In genomic region chr7:103735377-103735776, GRCh38 we compare ENCODE assay signal across 17 cellular contexts.
A peak's percentile ranks its signal among the peaks of the same experiment; 100 is the strongest.
DNase-seq lines count a peak whose midpoint lies in the region; ATAC-seq and TF ChIP-seq lines count a peak whose summit lies in the region.
"Had no signal": no experiment of that assay in that cellular context is flagged by ENCODE, and none has a peak within 500 bp of the region (broad histone marks: within the 10 kb centered on the region; RNA-seq: fewer than 3 reads in every experiment).

No MANE protein-coding gene starts in this region.

- POLR2A ChIA-PET in AG04449 (lab: Yijun Ruan, JAX): no interaction called here

- peaks cover 3% of the 10 kb centered on the region for H3K4me1 ChIP-seq in foreskin keratinocyte
- H3K4me1 ChIP-seq: gastroesophageal sphincter, psoas muscle, thyroid gland had no signal

- H3K4me3 ChIP-seq in AG04449 (ENCODE audit: low read depth, low read length): no peak overlapping the region
- H3K4me3 ChIP-seq: gastroesophageal sphincter, GM12878, psoas muscle, thyroid gland had no signal

- H3K27ac ChIP-seq in foreskin keratinocyte: no peak overlapping the region
- H3K27ac ChIP-seq: gastroesophageal sphincter, psoas muscle, thyroid gland had no signal

- ATAC-seq in SK-N-SH treated with all-trans-retinoic acid at 6 μM for 48 hours (no peak; the same call in 2 of the 3 replicates), foreskin keratinocyte (peak; percentile 99), GM19452 (IDR thresholded peaks at IDR 0.05; ENCODE audit: unreplicated experiment) (no peak)
- ATAC-seq: gastroesophageal sphincter, GM12878, psoas muscle had no signal

- no peak for TF ChIP-seq CTCF in AG04449 (IDR thresholded peaks at IDR 0.05; ENCODE audit: insufficient read depth, low read length, missing control alignments)
- no peak for TF ChIP-seq CTCF in foreskin keratinocyte (conservative IDR thresholded peaks at IDR 0.05)

- DNase-seq in AG04449 (ENCODE audit: low read depth, low spot score): peak; percentile 9
- DNase-seq in HT-29 (ENCODE audit: low spot score): peak; percentile 14
- DNase-seq in foreskin keratinocyte: peak; percentile 61 to 80
- DNase-seq in HuH-7.5 (ENCODE audit: low spot score): no peak
- no peak for DNase-seq in GDM1 (lab: John Stamatoyannopoulos, UW)
- DNase-seq in retina: no peak
- DNase-seq: activated T-cell treated with anti-CD3 and anti-CD28 coated beads, Interleukin-2, amount 50 U/mL, for 24 hours; DMS79 treated with DMSO at 0.1 percent for 48 hours; KG1; NCI-H1436 treated with DMSO at 0.1 percent for 48 hours; NCI-H526 treated with DMSO at 0.1 percent for 48 hours; psoas muscle; thyroid gland had no signal

- CTCF ChIA-PET in AG04449 (lab: Yijun Ruan, JAX): interaction anchor here (1.2 kb wide), 1 partner anchor 21 kb away, joined by 3 read pairs; no protein-coding TSS in a partner anchor

- H3K27me3 ChIP-seq in foreskin keratinocyte: peaks cover 8% of the 10 kb centered on the region
- H3K27me3 ChIP-seq: gastroesophageal sphincter, thyroid gland had no signal

TF ChIP-seq in SK-N-SH treated with all-trans-retinoic acid at 6 μM for 48 hours, 23 proteins besides CTCF, POLR2A, EP300 and RAD21:
- TF ChIP-seq PATZ1 (CRISPR knock-in tag; IDR thresholded peaks at IDR 0.05; ENCODE audit: borderline replicate concordance): peak; percentile 79; the same call in 1 of the 2 replicates
- TF ChIP-seq BACH2 (CRISPR knock-in tag; IDR thresholded peaks at IDR 0.05; ENCODE audit: borderline replicate concordance): no peak
- peak; percentile 99 for TF ChIP-seq ISL1 (CRISPR knock-in tag; IDR thresholded peaks at IDR 0.05)
- peak; percentile 76 for TF ChIP-seq ZNF565 (CRISPR knock-in tag; conservative IDR thresholded peaks at IDR 0.05; ENCODE audit: low read depth)
- no peak for TF ChIP-seq PPARA (CRISPR knock-in tag; IDR thresholded peaks at IDR 0.05; ENCODE audit: borderline replicate concordance)
- TF ChIP-seq CREB5 (CRISPR knock-in tag; IDR thresholded peaks at IDR 0.05; ENCODE audit: low read depth): peak; percentile 99
- TF ChIP-seq ZNF70 (CRISPR knock-in tag; IDR thresholded peaks at IDR 0.05): no peak
- TF ChIP-seq ESRRG (CRISPR knock-in tag; IDR thresholded peaks at IDR 0.05): peak; percentile 72; the same call in 1 of the 2 replicates

Comparison
In these comparisons a context has a peak if more than half of its experiments do, and no peak if none do; other contexts are left out.
1. DNase-seq: peak in AG04449 (single experiment), HT-29 (single experiment) and foreskin keratinocyte (2 of 2); none in HuH-7.5 (single experiment), GDM1 (single experiment) and retina (single experiment).